8 cellular contexts compared by ENCODE assay signal in the genomic region with DNA sequence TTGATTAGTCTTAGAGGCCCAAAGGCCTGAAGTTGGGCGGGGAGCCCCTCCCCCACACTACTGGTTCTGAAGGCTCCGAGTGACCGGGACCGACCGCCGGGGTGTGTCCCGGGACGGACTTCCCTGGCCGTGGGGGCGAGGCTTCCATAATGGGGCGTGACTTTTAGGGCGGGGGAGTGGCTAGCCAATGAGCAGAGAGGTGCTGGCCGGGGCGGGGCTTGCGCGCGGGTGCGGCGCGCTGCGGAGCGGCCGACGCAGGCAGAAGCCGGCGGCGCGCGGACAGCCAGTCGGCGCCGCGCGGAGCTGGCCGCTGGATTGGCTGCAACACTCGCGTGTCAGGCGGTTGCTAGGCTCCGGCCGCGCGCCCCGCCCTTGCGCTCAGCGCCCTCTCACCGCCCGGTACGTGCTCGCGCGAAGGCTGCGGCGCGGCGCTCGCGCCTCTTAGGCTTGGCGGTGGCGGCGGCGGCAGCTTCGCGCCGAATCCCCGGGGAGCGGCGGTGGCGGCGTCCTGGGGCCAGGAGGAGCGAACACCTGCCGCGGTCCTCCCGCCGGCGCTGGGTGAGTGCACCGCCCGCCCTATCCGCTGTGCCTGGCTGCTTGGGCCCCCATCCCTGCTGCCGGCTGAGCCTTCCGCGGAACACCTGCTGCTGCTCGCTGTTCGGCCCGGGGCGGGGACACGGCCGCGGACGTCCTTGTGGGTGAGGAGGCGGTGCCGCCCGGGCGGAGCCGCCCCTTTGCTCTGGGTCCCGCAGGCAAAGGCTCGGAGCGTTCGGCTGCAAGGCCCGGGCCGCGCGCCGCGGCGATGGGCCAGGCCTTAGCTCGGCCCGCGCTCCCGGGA. TPM values are rescaled to one million over a fixed set of nuclear protein-coding genes. Genes with fewer than 3 reads are reported as not detected.
A peak's percentile ranks its signal among the peaks of the same experiment; 100 is the strongest.
DNase-seq lines count a peak whose midpoint lies in the region; ATAC-seq and TF ChIP-seq lines count a peak whose summit lies in the region.

TSS of gene DAG1 (plus strand) at position 392 of the 838 bp plus-strand sequence. CDS start 40,268 bp downstream, outside the sequence.

- no peaks in the 10 kb centered on the region for H3K27me3 Mint-ChIP-seq in activated CD4-positive, alpha-beta T cell treated with anti-CD3 and anti-CD28 coated beads, Interleukin-2, amount 10 ng/mL, durations not matched to agents 24 days and 14 days

- peaks cover 21% of the 10 kb centered on the region for H3K4me1 Mint-ChIP-seq in activated CD4-positive, alpha-beta T cell treated with anti-CD3 and anti-CD28 coated beads, Interleukin-2, amount 10 ng/mL, durations not matched to agents 24 days and 14 days

- intact Hi-C loops in activated CD4-positive, alpha-beta T cell treated with anti-CD3 and anti-CD28 coated beads, Interleukin-2, amount 10 ng/mL, durations not matched to agents 24 days and 14 days (cut with micrococcal nuclease): loop anchor here (1.0 to 2.0 kb wide), 6 partner anchors 58 to 376 kb away; partner anchors contain the start of genes APEH, IP6K1, QRICH1 and TCTA
- intact Hi-C loops in colonic mucosa (cut with DNase I) (loop anchor here (10.0 kb wide), 1 partner anchor 55 kb away; the partner anchor contains the start of genes RHOA and TCTA), left colon (cut with DNase I, micrococcal nuclease) (no loop called here)

- H3K9me3 ChIP-seq in BLaER1 (0 out of 2 replicates have a peak, but pooled peaks cover 10% of the 10 kb centered on the region), colonic mucosa (no peaks in the 10 kb centered on the region)

- H3K27ac ChIP-seq in BLaER1 (peak within 1 kb of the TSS; percentile 89), colonic mucosa (peak within 1 kb of the TSS; percentile 98)

- H3K36me3 ChIP-seq in BLaER1: 0 out of 2 replicates have a peak, but pooled peaks cover 10% of the 10 kb centered on the region
- H3K36me3 ChIP-seq in colonic mucosa: no peaks in the 10 kb centered on the region

- H3K4me2 ChIP-seq in BLaER1: peak within 1 kb of the TSS; percentile 92

- H3K27me3 ChIP-seq in BLaER1 (no peaks in the 10 kb centered on the region), colonic mucosa (no peaks in the 10 kb centered on the region)

- H3K36me3 Mint-ChIP-seq in activated CD4-positive, alpha-beta T cell treated with anti-CD3 and anti-CD28 coated beads, Interleukin-2, amount 10 ng/mL, durations not matched to agents 24 days and 14 days (ENCODE audit: low read depth): peaks cover 9% of the 10 kb centered on the region

- peak within 1 kb of the TSS; percentile 91 for H3K27ac Mint-ChIP-seq in activated CD4-positive, alpha-beta T cell treated with anti-CD3 and anti-CD28 coated beads, Interleukin-2, amount 10 ng/mL, durations not matched to agents 24 days and 14 days

- H3K9me3 Mint-ChIP-seq in activated CD4-positive, alpha-beta T cell treated with anti-CD3 and anti-CD28 coated beads, Interleukin-2, amount 10 ng/mL, durations not matched to agents 24 days and 14 days: no peaks in the 10 kb centered on the region

- H3K4me3 Mint-ChIP-seq in activated CD4-positive, alpha-beta T cell treated with anti-CD3 and anti-CD28 coated beads, Interleukin-2, amount 10 ng/mL, durations not matched to agents 24 days and 14 days: peak within 1 kb of the TSS; percentile 93

- DNase-seq in NCI-H526 treated with DMSO at 0.1 percent for 48 hours (lab: John Stamatoyannopoulos, UW) (peak; percentile 91), colonic mucosa (peak; percentile 99), left colon (peak; percentile 99)
- DNase-seq in activated CD4-positive, alpha-beta T cell treated with anti-CD3 and anti-CD28 coated beads, Interleukin-2, amount 10 ng/mL, durations not matched to agents 24 days and 14 days: peak; percentile 99
- DNase-seq in stimulated activated CD4-positive, alpha-beta T cell treated with anti-CD3 and anti-CD28 coated beads, Interleukin-1b, Interleukin-23, amount 100 ng/mL, for 4 hours (ENCODE audit: low read depth in 2 of 2): peak; percentile 87 to 95

- H3K4me1 ChIP-seq in BLaER1 (peaks cover 33% of the 10 kb centered on the region), colonic mucosa (peaks cover 22% of the 10 kb centered on the region)

- peaks cover 19% of the 10 kb centered on the region for H4K20me1 ChIP-seq in BLaER1

- ATAC-seq in GM19328 (IDR thresholded peaks at IDR 0.05; ENCODE audit: unreplicated experiment) (peak; percentile 77), HG03469 (IDR thresholded peaks at IDR 0.05; ENCODE audit: unreplicated experiment) (peak; percentile 69), left colon (peak; percentile 85)

- TF ChIP-seq CTCF in colonic mucosa (IDR thresholded peaks at IDR 0.05): no peak

- H3K4me3 ChIP-seq in BLaER1 (peak within 1 kb of the TSS; percentile 82), colonic mucosa (peak within 1 kb of the TSS; percentile 76)

- peak within 1 kb of the TSS; percentile 92 for H3K9ac ChIP-seq in BLaER1
- H3K9ac ChIP-seq in colonic mucosa (ENCODE audit: low read depth in 2 of 2, low read length in 2 of 2): peak within 1 kb of the TSS; percentile 90 to 95

RNA-seq across cellular contexts. Expression of gene DAG1, which starts in this region (rescaled TPM):
- 21.3 and 21.9 TPM in 2 replicates for total RNA-seq in activated CD4-positive, alpha-beta T cell treated with anti-CD3 and anti-CD28 coated beads, Interleukin-2, amount 10 ng/mL, durations not matched to agents 24 days and 14 days
- 100 to 1,000 TPM in 1 of 2 donors, 10 to 100 TPM in 1; 81.7 to 107 TPM for total RNA-seq in colonic mucosa
- 100 to 1,000 TPM in 1 of 2 donors, 10 to 100 TPM in 1; 88.3 to 107 TPM for total RNA-seq in left colon

Comparison
In these comparisons a context has a peak if more than half of its experiments do, and no peak if none do; other contexts are left out.
1. Peak in every context shown above with its lines: DNase-seq, ATAC-seq, H3K4me3 ChIP-seq and H3K27ac ChIP-seq.
2. intact Hi-C loops: an anchor here in activated CD4-positive, alpha-beta T cell treated with anti-CD3 and anti-CD28 coated beads, Interleukin-2, amount 10 ng/mL, durations not matched to agents 24 days and 14 days (1.0 to 2.0 kb wide) and colonic mucosa (10.0 kb wide); none called in left colon.